Comparison of ENCODE assay signal across 20 cellular contexts in genomic region chr15:69553686-69554085, GRCh38.
DNase-seq lines count a peak whose midpoint lies in the region; ATAC-seq and TF ChIP-seq lines count a peak whose summit lies in the region.
"Had no signal": no experiment of that assay in that cellular context is flagged by ENCODE, and none has a peak within 500 bp of the region (broad histone marks: within the 10 kb centered on the region; RNA-seq: fewer than 3 reads in every experiment).

No MANE protein-coding gene starts in this region.

- H3K4me3 ChIP-seq in Panc1 (ENCODE audit: low read depth in 2 of 2, low read length in 2 of 2) (no peak overlapping the region), mucosa of descending colon (no peak overlapping the region), testis (no peak overlapping the region)
- H3K4me3 ChIP-seq: K562 had no signal

- no peak for ATAC-seq in Panc1
- peak; percentile 52 for ATAC-seq in mucosa of descending colon
- ATAC-seq in HG03439 (IDR thresholded peaks at IDR 0.05; ENCODE audit: unreplicated experiment): no peak
- ATAC-seq in HG03460 (IDR thresholded peaks at IDR 0.05; ENCODE audit: unreplicated experiment): no peak
- ATAC-seq: K562, T-cell had no signal

- TF ChIP-seq CTCF in 22Rv1 (IDR thresholded peaks at IDR 0.05) (no peak), Panc1 (IDR thresholded peaks at IDR 0.05) (no peak), mucosa of descending colon (IDR thresholded peaks at IDR 0.05) (no peak), testis (IDR thresholded peaks at IDR 0.05) (no peak)

- WGBS in testis, 2 donors: 88 to 95% methylated on average over 4 of the region's 4 CpGs

- H3K36me3 ChIP-seq in Panc1 (ENCODE audit: control insufficient read depth, insufficient read depth, low read length): no peaks in the 10 kb centered on the region
- no peaks in the 10 kb centered on the region for H3K36me3 ChIP-seq in mucosa of descending colon (ENCODE audit: low read depth)
- H3K36me3 ChIP-seq in testis (ENCODE audit: low read depth, missing control alignments): no peaks in the 10 kb centered on the region
- H3K36me3 ChIP-seq: BE2C had no signal

- H3K27me3 ChIP-seq in Panc1 (ENCODE audit: control insufficient read depth, insufficient read depth, low read length) (no peaks in the 10 kb centered on the region), testis (no peaks in the 10 kb centered on the region)
- H3K27me3 ChIP-seq: BE2C had no signal

- H3K4me1 ChIP-seq in Panc1 (ENCODE audit: control insufficient read depth, insufficient read depth, low read length) (peaks cover 31% of the 10 kb centered on the region), mucosa of descending colon (ENCODE audit: low read depth) (peaks cover 30% of the 10 kb centered on the region), testis (no peaks in the 10 kb centered on the region)
- H3K4me1 ChIP-seq: BE2C had no signal

- in situ Hi-C loops in Panc1 (cut with HindIII; ENCODE audit: low pct_unique_long_range_greater_than_20kb, low sequenced_read_pairs): no loop called here

- no TSS peak for BruUV-seq in Panc1 (replicated peaks; lab: Mats Ljungman, UMichigan)

- CTCF ChIA-PET in Panc1 (lab: Charles Lee): interaction anchor here (0.6 kb wide), 1 partner anchor 64 kb away, joined by 4 read pairs; no protein-coding TSS in a partner anchor

- intact Hi-C loops in Panc1 (cut with micrococcal nuclease; ENCODE audit: unreplicated experiment): no loop called here
- intact Hi-C loops in mucosa of descending colon (cut with DNase I, micrococcal nuclease): no loop called here
- intact Hi-C loops in testis (cut with DNase I; ENCODE audit: low total_unique reads): no loop called here

- DNase-seq in DMS53 (lab: John Stamatoyannopoulos, UW) (peak; percentile 70), Panc1 (ENCODE audit: low read depth, low spot score) (no peak), mucosa of descending colon (peak in 1 of 3 donors; percentile 58), NCI-H446 (lab: John Stamatoyannopoulos, UW) (no peak), testis (no peak)
- DNase-seq: BE2C; CD4-positive, alpha-beta T cell; DMS 273 treated with DMSO at 0.1 percent for 48 hours; MM.1S; NCI-H1048; NCI-H2107; NCI-H226; NCI-H524; SIG-M5; SK-N-SH; T-cell had no signal

- no peak for TF ChIP-seq POLR2A in testis (IDR thresholded peaks at IDR 0.05)

- H3K9me3 ChIP-seq in Panc1 (ENCODE audit: control insufficient read depth, insufficient read depth, low read depth, low read length) (peaks cover 3% of the 10 kb centered on the region; the same call in 1 of the 2 replicates), mucosa of descending colon (peaks cover 15% of the 10 kb centered on the region), testis (no peaks in the 10 kb centered on the region)
- H3K9me3 ChIP-seq: BE2C, SK-N-SH had no signal

- H3K27ac ChIP-seq in 22Rv1: peak overlapping the region; percentile 99
- peak overlapping the region; percentile 6 for H3K27ac ChIP-seq in Panc1 (ENCODE audit: low read length)
- H3K27ac ChIP-seq in testis: no peak overlapping the region

- POLR2A ChIA-PET in Panc1 (lab: Charles Lee): no interaction called here

Comparison
In these comparisons a context has a peak if more than half of its experiments do, and no peak if none do; other contexts are left out.
1. H3K27ac ChIP-seq: peak in 22Rv1 (single experiment) and Panc1 (single experiment); none in testis (0 of 2).